ENCODE assay signal across 1 cellular context in the genomic region with DNA sequence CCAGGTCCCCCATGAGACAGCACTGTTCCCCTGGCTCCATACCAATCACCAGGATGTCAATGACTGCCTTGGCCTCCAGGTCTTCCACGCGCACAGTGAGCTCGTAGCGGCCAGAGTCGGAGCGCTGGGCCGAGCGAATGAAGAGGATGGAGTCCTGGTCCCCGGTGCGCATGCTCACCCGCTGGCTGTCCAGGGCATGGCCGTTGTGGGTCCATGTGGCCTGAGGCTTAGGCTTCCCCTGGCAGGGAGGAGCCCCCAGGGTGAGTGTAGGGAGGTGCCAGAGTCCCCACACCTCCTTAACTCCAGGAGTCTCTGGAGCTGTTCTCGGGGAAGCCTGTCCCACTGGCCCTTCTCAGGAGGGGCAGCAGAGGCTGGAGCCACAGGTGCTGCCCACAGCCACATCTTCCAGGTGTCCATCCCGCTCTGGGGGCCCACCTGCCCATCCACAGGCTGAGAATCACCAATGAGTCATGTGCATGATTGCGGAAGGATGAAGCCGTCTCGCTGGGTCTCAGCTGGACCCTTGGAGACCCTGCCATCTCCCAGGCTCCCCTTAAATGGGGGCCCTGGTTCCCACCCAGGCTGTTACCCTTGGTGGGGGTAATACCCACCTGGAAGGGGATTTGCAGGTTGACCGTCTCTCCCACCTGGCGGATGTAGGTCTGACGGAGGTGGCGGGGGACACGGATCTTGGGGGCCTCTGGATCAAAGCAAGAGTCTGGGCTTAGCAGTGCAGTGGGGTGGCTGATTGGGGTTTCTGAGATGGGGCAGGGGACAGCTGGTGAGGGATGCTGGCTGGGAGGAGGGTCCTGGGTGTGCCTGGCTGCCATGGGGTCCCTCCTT.
TF ChIP-seq lines count a peak whose summit lies in the region.

No MANE protein-coding gene starts in this region.

TF ChIP-seq in K562, 482 proteins besides CTCF, POLR2A, EP300 and RAD21:
- TF ChIP-seq, protein P1, sequence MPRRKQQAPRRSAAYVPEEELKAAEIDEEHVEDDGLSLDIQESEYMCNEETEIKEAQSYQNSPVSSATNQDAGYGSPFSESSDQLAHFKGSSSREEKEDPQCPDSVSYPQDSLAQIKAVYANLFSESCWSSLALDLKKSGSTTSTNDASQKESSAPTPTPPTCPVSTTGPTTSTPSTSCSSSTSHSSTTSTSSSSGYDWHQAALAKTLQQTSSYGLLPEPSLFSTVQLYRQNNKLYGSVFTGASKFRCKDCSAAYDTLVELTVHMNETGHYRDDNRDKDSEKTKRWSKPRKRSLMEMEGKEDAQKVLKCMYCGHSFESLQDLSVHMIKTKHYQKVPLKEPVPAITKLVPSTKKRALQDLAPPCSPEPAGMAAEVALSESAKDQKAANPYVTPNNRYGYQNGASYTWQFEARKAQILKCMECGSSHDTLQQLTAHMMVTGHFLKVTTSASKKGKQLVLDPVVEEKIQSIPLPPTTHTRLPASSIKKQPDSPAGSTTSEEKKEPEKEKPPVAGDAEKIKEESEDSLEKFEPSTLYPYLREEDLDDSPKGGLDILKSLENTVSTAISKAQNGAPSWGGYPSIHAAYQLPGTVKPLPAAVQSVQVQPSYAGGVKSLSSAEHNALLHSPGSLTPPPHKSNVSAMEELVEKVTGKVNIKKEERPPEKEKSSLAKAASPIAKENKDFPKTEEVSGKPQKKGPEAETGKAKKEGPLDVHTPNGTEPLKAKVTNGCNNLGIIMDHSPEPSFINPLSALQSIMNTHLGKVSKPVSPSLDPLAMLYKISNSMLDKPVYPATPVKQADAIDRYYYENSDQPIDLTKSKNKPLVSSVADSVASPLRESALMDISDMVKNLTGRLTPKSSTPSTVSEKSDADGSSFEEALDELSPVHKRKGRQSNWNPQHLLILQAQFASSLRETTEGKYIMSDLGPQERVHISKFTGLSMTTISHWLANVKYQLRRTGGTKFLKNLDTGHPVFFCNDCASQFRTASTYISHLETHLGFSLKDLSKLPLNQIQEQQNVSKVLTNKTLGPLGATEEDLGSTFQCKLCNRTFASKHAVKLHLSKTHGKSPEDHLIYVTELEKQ (CRISPR knock-in tag; IDR thresholded peaks at IDR 0.05): no peak
- TF ChIP-seq NRF1 (conservative IDR thresholded peaks at IDR 0.05 in 1 of 2, IDR thresholded peaks at IDR 0.05 in 1 of 2): peak; percentile 85 to 88
